ENCODE assay signal across 14 cellular contexts in genomic region chr10:81414038-81414437, GRCh38.
DNase-seq lines count a peak whose midpoint lies in the region; ATAC-seq and TF ChIP-seq lines count a peak whose summit lies in the region.
"Had no signal": no experiment of that assay in that cellular context is flagged by ENCODE, and none has a peak within 500 bp of the region (broad histone marks: within the 10 kb centered on the region; RNA-seq: fewer than 3 reads in every experiment).

No MANE protein-coding gene starts in this region.

- H3K4me3 Mint-ChIP-seq in activated T-cell treated with anti-CD3 and anti-CD28 coated beads, Interleukin-2, amount 50 U/mL, for 24 hours = no peak overlapping the region
- H3K4me3 Mint-ChIP-seq: activated naive CD4-positive, alpha-beta T cell treated with anti-CD3 and anti-CD28 coated beads, Interleukin-2, amount 50 U/mL, for 24 hours; stimulated activated naive CD8-positive, alpha-beta T cell treated with anti-CD3 and anti-CD28 coated beads, Interleukin-15, amount 100 ng/mL, for 72 hours had no signal

- ATAC-seq in heart left ventricle = no peak
- ATAC-seq in GM18907 (IDR thresholded peaks at IDR 0.05; ENCODE audit: unreplicated experiment) = no peak
- ATAC-seq: HCT116; stimulated activated naive CD8-positive, alpha-beta T cell treated with anti-CD3 and anti-CD28 coated beads, Interleukin-15, amount 100 ng/mL, for 72 hours had no signal

- intact Hi-C loops in heart left ventricle (cut with DNase I) = no loop called here

- no peaks in the 10 kb centered on the region for H3K36me3 Mint-ChIP-seq in activated T-cell treated with anti-CD3 and anti-CD28 coated beads, Interleukin-2, amount 50 U/mL, for 24 hours (ENCODE audit: low read depth)
- H3K36me3 Mint-ChIP-seq: activated naive CD4-positive, alpha-beta T cell treated with anti-CD3 and anti-CD28 coated beads, Interleukin-2, amount 50 U/mL, for 24 hours had no signal

- H3K9me3 ChIP-seq in WERI-Rb-1 (ENCODE audit: severe bottlenecking) (no peaks in the 10 kb centered on the region), heart left ventricle (peaks cover 0 to 3% (median 0%) of the 10 kb centered on the region in 12 donors)
- H3K9me3 ChIP-seq: esophagus squamous epithelium had no signal

- H3K27ac ChIP-seq in C4-2B (no peak overlapping the region), WERI-Rb-1 (no peak overlapping the region), heart left ventricle (no peak overlapping the region)
- H3K27ac ChIP-seq: esophagus squamous epithelium had no signal

- no peaks in the 10 kb centered on the region for H3K4me1 ChIP-seq in heart left ventricle
- H3K4me1 ChIP-seq: esophagus squamous epithelium had no signal

- no peaks in the 10 kb centered on the region for H3K27me3 Mint-ChIP-seq in activated T-cell treated with anti-CD3 and anti-CD28 coated beads, Interleukin-2, amount 50 U/mL, for 24 hours
- H3K27me3 Mint-ChIP-seq: activated naive CD4-positive, alpha-beta T cell treated with anti-CD3 and anti-CD28 coated beads, Interleukin-2, amount 50 U/mL, for 24 hours; stimulated activated naive CD8-positive, alpha-beta T cell treated with anti-CD3 and anti-CD28 coated beads, Interleukin-15, amount 100 ng/mL, for 72 hours had no signal

- DNase-seq in HT-29 (ENCODE audit: low spot score) (peak; percentile 43), WERI-Rb-1 (peak; percentile 63), kidney glomerular epithelial cell (lab: John Stamatoyannopoulos, UW) (peak; percentile 33), heart left ventricle (no peak), HuH-7.5 (ENCODE audit: low spot score) (no peak)
- DNase-seq in activated T-cell treated with anti-CD3 and anti-CD28 coated beads, Interleukin-2, amount 50 U/mL, for 24 hours = no peak
- DNase-seq: caudate nucleus; esophagus squamous epithelium; stimulated activated naive CD8-positive, alpha-beta T cell treated with anti-CD3 and anti-CD28 coated beads, Interleukin-15, amount 100 ng/mL, for 72 hours; T-helper 1 cell had no signal

- 7 to 14% (median 12%) methylated on average over 1 of the region's 1 CpG for WGBS in heart left ventricle, 4 donors

- H3K4me3 ChIP-seq in WERI-Rb-1 (ENCODE audit: low read depth, low read length) = no peak overlapping the region
- H3K4me3 ChIP-seq in heart left ventricle = no peak overlapping the region
- H3K4me3 ChIP-seq: esophagus squamous epithelium had no signal

- H3K27ac Mint-ChIP-seq in activated T-cell treated with anti-CD3 and anti-CD28 coated beads, Interleukin-2, amount 50 U/mL, for 24 hours = no peak overlapping the region
- H3K27ac Mint-ChIP-seq: activated naive CD4-positive, alpha-beta T cell treated with anti-CD3 and anti-CD28 coated beads, Interleukin-2, amount 50 U/mL, for 24 hours; stimulated activated naive CD8-positive, alpha-beta T cell treated with anti-CD3 and anti-CD28 coated beads, Interleukin-15, amount 100 ng/mL, for 72 hours had no signal

- no peaks in the 10 kb centered on the region for H3K4me1 Mint-ChIP-seq in activated T-cell treated with anti-CD3 and anti-CD28 coated beads, Interleukin-2, amount 50 U/mL, for 24 hours (ENCODE audit: low read depth)
- H3K4me1 Mint-ChIP-seq: activated naive CD4-positive, alpha-beta T cell treated with anti-CD3 and anti-CD28 coated beads, Interleukin-2, amount 50 U/mL, for 24 hours; stimulated activated naive CD8-positive, alpha-beta T cell treated with anti-CD3 and anti-CD28 coated beads, Interleukin-15, amount 100 ng/mL, for 72 hours had no signal

- no peak for TF ChIP-seq POLR2A in heart left ventricle (IDR thresholded peaks at IDR 0.05)

- TF ChIP-seq CTCF in C4-2B (conservative IDR thresholded peaks at IDR 0.05) (peak; percentile 43), WERI-Rb-1 (IDR thresholded peaks at IDR 0.05; ENCODE audit: low read depth, low read length) (peak; percentile 56), heart left ventricle (IDR thresholded peaks at IDR 0.05) (no peak)

- H3K27me3 ChIP-seq in WERI-Rb-1 (ENCODE audit: insufficient read depth, low read depth, severe bottlenecking) (no peaks in the 10 kb centered on the region), heart left ventricle (no peaks in the 10 kb centered on the region)
- H3K27me3 ChIP-seq: esophagus squamous epithelium had no signal

- H3K9me3 Mint-ChIP-seq in activated T-cell treated with anti-CD3 and anti-CD28 coated beads, Interleukin-2, amount 50 U/mL, for 24 hours = peaks cover 2% of the 10 kb centered on the region
- H3K9me3 Mint-ChIP-seq: activated naive CD4-positive, alpha-beta T cell treated with anti-CD3 and anti-CD28 coated beads, Interleukin-2, amount 50 U/mL, for 24 hours had no signal

- H3K36me3 ChIP-seq in WERI-Rb-1 (no peaks in the 10 kb centered on the region), heart left ventricle (no peaks in the 10 kb centered on the region)
- H3K36me3 ChIP-seq: esophagus squamous epithelium had no signal

Comparison
In these comparisons a context has a peak if more than half of its experiments do, and no peak if none do; other contexts are left out.
1. CTCF ChIP-seq: peak in C4-2B (single experiment) and WERI-Rb-1 (single experiment); none in heart left ventricle (0 of 12).
2. DNase-seq: peak in HT-29 (single experiment), WERI-Rb-1 (single experiment) and kidney glomerular epithelial cell (single experiment); none in activated T-cell treated with anti-CD3 and anti-CD28 coated beads, Interleukin-2, amount 50 U/mL, for 24 hours (single experiment), heart left ventricle (0 of 5) and HuH-7.5 (single experiment).